Comparison of ENCODE assay signal across 1 cellular context in genomic region chr2:213246665-213247281, GRCh38.
A peak's percentile ranks its signal among the peaks of the same experiment; 100 is the strongest.
TF ChIP-seq lines count a peak whose summit lies in the region.

No MANE protein-coding gene starts in this region.

TF ChIP-seq in GM12878, 131 proteins besides CTCF, POLR2A, EP300 and RAD21:
- TF ChIP-seq ZNF592 (IDR thresholded peaks at IDR 0.05) (0 out of 2 replicates have a peak, but pooled peaks have one; percentile 52), KDM1A (IDR thresholded peaks at IDR 0.05; ENCODE audit: borderline replicate concordance) (no peak), KLF5 (IDR thresholded peaks at IDR 0.05; ENCODE audit: partially characterized antibody) (no peak), SMAD1 (IDR thresholded peaks at IDR 0.05; ENCODE audit: low read depth, partially characterized antibody) (no peak), SMC3 (IDR thresholded peaks at IDR 0.05; ENCODE audit: borderline replicate concordance, low read length) (peak; percentile 60; the same call in 1 of the 2 replicates), RB1 (IDR thresholded peaks at IDR 0.05; ENCODE audit: borderline replicate concordance) (peak; percentile 31; the same call in 1 of the 2 replicates), FOXM1 (IDR thresholded peaks at IDR 0.05; ENCODE audit: low read depth, low read length) (peak; percentile 48; the same call in 1 of the 2 replicates)
